Comparison of ENCODE assay signal across 17 cellular contexts in the genomic region with DNA sequence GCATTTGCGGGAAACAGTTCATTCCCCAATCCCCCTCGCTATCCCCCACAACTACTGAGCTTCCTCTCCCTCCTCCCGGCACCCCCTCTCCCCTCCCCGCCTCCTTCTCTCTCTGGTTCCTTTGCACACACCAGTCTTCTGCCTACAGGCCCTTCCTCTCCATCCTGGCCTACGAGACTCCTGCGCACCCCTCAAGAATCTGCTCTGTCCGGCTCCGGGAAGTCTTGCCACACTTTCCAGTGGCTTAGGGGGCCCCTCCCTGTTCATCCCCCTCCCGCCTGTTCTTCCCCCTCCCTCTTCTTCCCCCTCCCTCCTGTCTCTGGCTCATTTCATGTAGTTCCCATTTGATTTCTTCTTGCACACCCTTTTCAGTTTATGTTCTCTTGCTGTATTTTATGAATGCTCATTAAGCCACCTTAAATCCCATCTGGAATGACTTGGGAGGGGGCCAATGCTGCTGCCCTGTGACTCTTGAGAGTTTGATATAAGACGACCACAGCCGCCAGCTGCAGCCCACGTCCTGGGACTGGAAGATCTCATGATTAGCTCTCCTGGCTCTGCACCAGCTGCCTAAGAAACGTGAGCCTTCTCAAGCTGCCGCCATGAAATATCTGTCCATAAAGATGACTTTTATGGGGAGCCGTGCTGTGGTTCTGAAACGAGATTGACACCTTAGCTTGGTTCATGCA. TPM values are rescaled to one million over a fixed set of nuclear protein-coding genes. Genes with fewer than 3 reads are reported as not detected.
A peak's percentile ranks its signal among the peaks of the same experiment; 100 is the strongest.
DNase-seq lines count a peak whose midpoint lies in the region; ATAC-seq and TF ChIP-seq lines count a peak whose summit lies in the region.
"Had no signal": no experiment of that assay in that cellular context is flagged by ENCODE, and none has a peak within 500 bp of the region (broad histone marks: within the 10 kb centered on the region; RNA-seq: fewer than 3 reads in every experiment).

No MANE protein-coding gene starts in this region.

- H3K36me3 Mint-ChIP-seq in brain: no peaks in the 10 kb centered on the region

- H3K4me2 ChIP-seq in BLaER1 (peak overlapping the region; percentile 68), IMR-90 (ENCODE audit: low read depth, low read length) (no peak overlapping the region)

- peak overlapping the region in 3 of 5 experiments; percentile 15 to 36 (median 26) for H3K4me3 Mint-ChIP-seq in brain
- H3K4me3 Mint-ChIP-seq: activated CD4-positive, alpha-beta T cell treated with anti-CD3 and anti-CD28 coated beads, Interleukin-2, amount 10 ng/mL, durations not matched to agents 24 days and 14 days had no signal

- ATAC-seq in IMR-90 (ENCODE audit: low read depth) (no peak), HG03139 (IDR thresholded peaks at IDR 0.05; ENCODE audit: unreplicated experiment) (no peak), GM19351 (IDR thresholded peaks at IDR 0.05; ENCODE audit: unreplicated experiment) (no peak)
- ATAC-seq: PC-3 had no signal

- H3K4me1 ChIP-seq in BLaER1 (peaks cover 70% of the 10 kb centered on the region), IMR-90 (ENCODE audit: control insufficient read depth, insufficient read depth, low read length) (no peaks in the 10 kb centered on the region)

- no peak overlapping the region for H3K23ac ChIP-seq in IMR-90 (ENCODE audit: low read depth, low read length)

- H3K14ac ChIP-seq in IMR-90 (replicated peaks; ENCODE audit: low read depth, low read length): no peak overlapping the region

- no peak overlapping the region for H2BK120ac ChIP-seq in IMR-90 (ENCODE audit: low read depth, low read length)

- TF ChIP-seq POLR2A in IMR-90 (IDR thresholded peaks at IDR 0.05; ENCODE audit: low read depth, low read length): no peak

- no TSS peak for BruUV-seq in IMR-90 (replicated peaks; lab: Mats Ljungman, UMichigan)

- dilution Hi-C loops in IMR-90 (cut with HindIII; ENCODE audit: low sequenced_read_pairs, unreplicated experiment): no loop called here

- no peak overlapping the region for H2AK9ac ChIP-seq in IMR-90 (replicated peaks; ENCODE audit: low read depth, low read length, poor library complexity)

- H3K79me1 ChIP-seq in IMR-90 (ENCODE audit: low read depth in 1 of 2, low read length in 2 of 2): no peaks in the 10 kb centered on the region

- no peaks in the 10 kb centered on the region for H3K9me1 ChIP-seq in IMR-90 (ENCODE audit: insufficient read depth, low read length)

- H3K9me3 Mint-ChIP-seq in brain: peaks cover 0 to 14% (median 0%) of the 10 kb centered on the region in 5 experiments
- H3K9me3 Mint-ChIP-seq: activated CD4-positive, alpha-beta T cell treated with anti-CD3 and anti-CD28 coated beads, Interleukin-2, amount 10 ng/mL, durations not matched to agents 24 days and 14 days; H9 had no signal

- H2BK15ac ChIP-seq in IMR-90 (ENCODE audit: low read depth, low read length): no peak overlapping the region

- no peak overlapping the region for H3K56ac ChIP-seq in IMR-90 (ENCODE audit: extremely low read depth, insufficient read depth, low read length)

- H3K4ac ChIP-seq in IMR-90 (ENCODE audit: low read depth, low read length): no peak overlapping the region

- H3K9ac ChIP-seq in BLaER1: no peak overlapping the region
- H3K9ac ChIP-seq in IMR-90 (ENCODE audit: low read depth, low read length): no peak overlapping the region

- H3K18ac ChIP-seq in IMR-90 (ENCODE audit: low read depth, low read length): no peak overlapping the region

- intact Hi-C loops in IMR-90 (cut with micrococcal nuclease): no loop called here

- H3K27me3 ChIP-seq in BLaER1 (no peaks in the 10 kb centered on the region), IMR-90 (ENCODE audit: control insufficient read depth, insufficient read depth, low read length) (peaks cover 23% of the 10 kb centered on the region)
- H3K27me3 ChIP-seq: dorsolateral prefrontal cortex had no signal

- H2BK20ac ChIP-seq in IMR-90 (ENCODE audit: low read depth, low read length): no peak overlapping the region

- no peak overlapping the region for H4K5ac ChIP-seq in IMR-90 (ENCODE audit: low read depth, low read length)

- H4K20me1 ChIP-seq in BLaER1 (no peaks in the 10 kb centered on the region), IMR-90 (ENCODE audit: insufficient read depth, low read length) (no peaks in the 10 kb centered on the region)

- H3K36me3 ChIP-seq in BLaER1: no peaks in the 10 kb centered on the region
- no peaks in the 10 kb centered on the region for H3K36me3 ChIP-seq in IMR-90 (ENCODE audit: control insufficient read depth, insufficient read depth, low read length)

- H3K4me1 Mint-ChIP-seq in brain: peaks cover 55% of the 10 kb centered on the region

- TF ChIP-seq RAD21 in IMR-90 (IDR thresholded peaks at IDR 0.05; ENCODE audit: low read length): no peak

- TF ChIP-seq CTCF in IMR-90 (conservative IDR thresholded peaks at IDR 0.05; ENCODE audit: low read depth, low read length) (no peak), brain (conservative IDR thresholded peaks at IDR 0.05) (no peak)

- peak; percentile 17 for DNase-seq in IMR-90
- DNase-seq in myocyte (ENCODE audit: low read depth): peak; percentile 76
- no peak for DNase-seq in NCI-H2227 treated with DMSO at 0.1 percent for 48 hours (lab: John Stamatoyannopoulos, UW)
- no peak for DNase-seq in NCI-H2029 (lab: John Stamatoyannopoulos, UW)
- DNase-seq: activated CD4-positive, alpha-beta T cell treated with anti-CD3 and anti-CD28 coated beads, Interleukin-2, amount 10 ng/mL, durations not matched to agents 24 days and 14 days; activated T-cell treated with anti-CD3 and anti-CD28 coated beads, Interleukin-2, amount 50 U/mL, for 48 hours; amniotic stem cell; dorsolateral prefrontal cortex; EL; H9; MM.1S; PC-3; stimulated activated CD4-positive, alpha-beta T cell treated with anti-CD3 and anti-CD28 coated beads, Interleukin-2, amount 100 ng/mL, for 24 hours had no signal

- no peak overlapping the region for H2AK5ac ChIP-seq in IMR-90 (ENCODE audit: low read depth, low read length)

- H3K4me3 ChIP-seq in BLaER1: no peak overlapping the region
- no peak overlapping the region for H3K4me3 ChIP-seq in IMR-90 (ENCODE audit: insufficient read depth, low read depth, low read length)
- H3K4me3 ChIP-seq: dorsolateral prefrontal cortex had no signal

- no peak overlapping the region for H2AFZ ChIP-seq in IMR-90 (replicated peaks; ENCODE audit: low read length, poor library complexity)

- H3K27ac Mint-ChIP-seq in brain: peak overlapping the region in 4 of 5 experiments; percentile 47 to 94 (median 91)
- H3K27ac Mint-ChIP-seq: activated CD4-positive, alpha-beta T cell treated with anti-CD3 and anti-CD28 coated beads, Interleukin-2, amount 10 ng/mL, durations not matched to agents 24 days and 14 days; H9 had no signal

- H3K9me3 ChIP-seq in BLaER1: no peaks in the 10 kb centered on the region
- no peaks in the 10 kb centered on the region for H3K9me3 ChIP-seq in IMR-90 (ENCODE audit: control insufficient read depth, insufficient read depth, low read length)

- in situ Hi-C loops in IMR-90 (cut with MboI; ENCODE audit: low sequenced_read_pairs): no loop called here

- no peak overlapping the region for H4K91ac ChIP-seq in IMR-90 (ENCODE audit: insufficient read depth, low read depth, low read length)

- 22% methylated on average over 7 of the region's 16 CpGs; no CpG with 5 or more reads in 1 of the 2 experiments for WGBS in IMR-90 (ENCODE audit: extremely low coverage in 2 of 2, insufficient read length in 1 of 2), 2 experiments

- H3K27ac ChIP-seq in BLaER1: peak overlapping the region; percentile 23; the same call in 1 of the 2 replicates
- H3K27ac ChIP-seq in IMR-90 (ENCODE audit: insufficient read depth, low read length): no peak overlapping the region
- H3K27ac ChIP-seq: dorsolateral prefrontal cortex had no signal

- H3K27me3 Mint-ChIP-seq in brain: no peaks in the 10 kb centered on the region
- H3K27me3 Mint-ChIP-seq: activated CD4-positive, alpha-beta T cell treated with anti-CD3 and anti-CD28 coated beads, Interleukin-2, amount 10 ng/mL, durations not matched to agents 24 days and 14 days had no signal

- POLR2A ChIA-PET in IMR-90 (lab: Charles Lee; ENCODE audit: unreplicated experiment): no interaction called here

- no peak overlapping the region for H2BK5ac ChIP-seq in IMR-90 (ENCODE audit: low read depth, low read length, poor library complexity, severe bottlenecking)

- CTCF ChIA-PET in IMR-90 (lab: Yijun Ruan, JAX): no interaction called here

- no peak overlapping the region for H4K8ac ChIP-seq in IMR-90 (ENCODE audit: low read depth in 2 of 2, low read length in 2 of 2)

TF ChIP-seq in IMR-90, 13 proteins besides CTCF, POLR2A, EP300 and RAD21 (continues in another document):
- TF ChIP-seq USF2 (IDR thresholded peaks at IDR 0.05; ENCODE audit: low read depth, low read length) (no peak), RFX5 (IDR thresholded peaks at IDR 0.05; ENCODE audit: low read depth, low read length) (no peak), CEBPB (IDR thresholded peaks at IDR 0.05; ENCODE audit: low read depth, low read length) (no peak), NFE2L2 (IDR thresholded peaks at IDR 0.05; ENCODE audit: low read depth, low read length) (no peak), MXI1 (IDR thresholded peaks at IDR 0.05; ENCODE audit: borderline replicate concordance, low read depth, low read length) (no peak), CHD1 (IDR thresholded peaks at IDR 0.05; ENCODE audit: low read depth, low read length) (no peak), ELK1 (IDR thresholded peaks at IDR 0.05; ENCODE audit: borderline replicate concordance, low read depth, low read length) (no peak), BHLHE40 (IDR thresholded peaks at IDR 0.05; ENCODE audit: low read depth, low read length) (no peak)

RNA-seq across cellular contexts. Expression of gene RPS6KA4, which starts 50.9 kb away (rescaled TPM):
- total RNA-seq in IMR-90 (2012; rRNA removed): 43.3 and 52.9 TPM in 2 replicates
- polyA plus RNA-seq in IMR-90 (2012; rRNA removed): 38.8 and 46.7 TPM in 2 replicates
- 36.4 and 60.6 TPM in 2 replicates for polyA plus RNA-seq in IMR-90 (2012; cell fraction: cytosol; rRNA removed)
- 52.0 and 125 TPM in 2 replicates for polyA plus RNA-seq in IMR-90 (2012; cell fraction: nucleus; rRNA removed; ENCODE audit: low replicate concordance)
- polyA plus RNA-seq in brain (ENCODE audit: insufficient read depth, low read depth, low replicate concordance): 17.6 TPM
- 26.9 and 30.3 TPM in 2 replicates for total RNA-seq in myocyte
- polyA plus RNA-seq in myocyte (2012): 25.4 TPM

Comparison
In these comparisons a context has a peak if more than half of its experiments do, and no peak if none do; other contexts are left out.
1. DNase-seq: peak in IMR-90 (single experiment) and myocyte (single experiment); none in NCI-H2227 treated with DMSO at 0.1 percent for 48 hours (single experiment) and NCI-H2029 (single experiment).